ENCODE assay signal across 17 cellular contexts in the genomic region with DNA sequence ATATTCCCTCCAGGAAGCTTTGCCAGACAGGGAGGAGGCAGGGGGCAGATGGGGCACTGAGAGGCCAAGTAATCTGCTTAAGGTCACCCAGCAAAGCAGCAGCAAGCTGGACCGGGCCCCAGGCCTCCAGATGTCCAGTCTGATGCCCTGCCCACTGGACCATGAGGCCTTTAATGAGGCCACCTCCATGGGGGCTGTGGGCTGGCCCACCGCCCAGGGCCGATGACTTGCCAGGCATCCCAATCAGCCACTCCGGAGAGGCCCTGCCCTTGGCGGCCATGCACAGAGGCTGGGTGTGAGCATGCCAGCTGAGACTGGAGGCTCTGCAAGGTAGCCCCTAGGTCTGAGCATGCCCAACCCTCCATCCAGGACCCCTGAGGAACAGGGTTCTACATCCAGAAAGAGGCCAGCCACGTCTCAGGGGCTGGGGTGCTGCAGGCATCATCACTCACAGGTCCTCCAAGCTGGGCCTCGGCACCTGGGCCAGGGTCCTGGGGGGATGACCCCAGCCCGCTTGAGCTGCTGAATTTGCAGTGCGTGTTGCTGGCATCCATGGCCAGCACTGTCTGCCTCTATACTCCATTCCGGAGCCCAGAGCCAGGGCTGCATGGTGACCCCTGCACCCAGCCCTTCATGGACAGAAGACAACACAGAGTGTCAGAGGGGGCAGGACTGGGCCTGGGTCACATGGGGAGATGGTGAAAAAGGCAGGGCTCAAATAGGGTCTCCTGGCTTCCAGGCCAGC.
DNase-seq lines count a peak whose midpoint lies in the region; ATAC-seq and TF ChIP-seq lines count a peak whose summit lies in the region.
"Had no signal": no experiment of that assay in that cellular context is flagged by ENCODE, and none has a peak within 500 bp of the region (broad histone marks: within the 10 kb centered on the region; RNA-seq: fewer than 3 reads in every experiment).

No MANE protein-coding gene starts in this region.

- CTCF ChIA-PET in IMR-90 (lab: Yijun Ruan, JAX): no interaction called here

- no peak overlapping the region for H3K23ac ChIP-seq in IMR-90 (ENCODE audit: low read depth, low read length)

- no peaks in the 10 kb centered on the region for H3K79me1 ChIP-seq in IMR-90 (ENCODE audit: low read depth in 1 of 2, low read length in 2 of 2)

- WGBS in IMR-90 (ENCODE audit: extremely low coverage in 2 of 2, insufficient read length in 1 of 2), 2 experiments: 69% methylated on average over 6 of the region's 10 CpGs; no CpG with 5 or more reads in 1 of the 2 experiments

- H3K9me3 ChIP-seq in IMR-90 (ENCODE audit: control insufficient read depth, insufficient read depth, low read length) (no peaks in the 10 kb centered on the region), vagina (no peaks in the 10 kb centered on the region)

- H3K4me3 ChIP-seq in IMR-90 (ENCODE audit: insufficient read depth, low read depth, low read length) (no peak overlapping the region), vagina (no peak overlapping the region)
- H3K4me3 ChIP-seq: GM23248 had no signal

- intact Hi-C loops in IMR-90 (cut with micrococcal nuclease): no loop called here
- intact Hi-C loops in vagina (cut with DNase I): no loop called here

- no peak overlapping the region for H3K56ac ChIP-seq in IMR-90 (ENCODE audit: extremely low read depth, insufficient read depth, low read length)

- TF ChIP-seq RAD21 in IMR-90 (IDR thresholded peaks at IDR 0.05; ENCODE audit: low read length): no peak

- H3K4me2 ChIP-seq in IMR-90 (ENCODE audit: low read depth, low read length): no peak overlapping the region

- no peak overlapping the region for H2BK15ac ChIP-seq in IMR-90 (ENCODE audit: low read depth, low read length)

- no peak overlapping the region for H4K5ac ChIP-seq in IMR-90 (ENCODE audit: low read depth, low read length)

- no TSS peak for BruUV-seq in IMR-90 (replicated peaks; lab: Mats Ljungman, UMichigan)

- TF ChIP-seq POLR2A in IMR-90 (IDR thresholded peaks at IDR 0.05; ENCODE audit: low read depth, low read length) (no peak), vagina (IDR thresholded peaks at IDR 0.05) (no peak)

- no peak for ATAC-seq in IMR-90 (ENCODE audit: low read depth)
- ATAC-seq in HG02852 (IDR thresholded peaks at IDR 0.05; ENCODE audit: unreplicated experiment): no peak

- no peaks in the 10 kb centered on the region for H3K36me3 ChIP-seq in IMR-90 (ENCODE audit: control insufficient read depth, insufficient read depth, low read length)
- H3K36me3 ChIP-seq in vagina: no peaks in the 10 kb centered on the region

- H3K9ac ChIP-seq in IMR-90 (ENCODE audit: low read depth, low read length): no peak overlapping the region
- H3K9ac ChIP-seq: GM23248 had no signal

- no peak overlapping the region for H3K4ac ChIP-seq in IMR-90 (ENCODE audit: low read depth, low read length)

- TF ChIP-seq CTCF in IMR-90 (conservative IDR thresholded peaks at IDR 0.05; ENCODE audit: low read depth, low read length): no peak
- TF ChIP-seq CTCF in vagina (IDR thresholded peaks at IDR 0.05): no peak

- H4K20me1 ChIP-seq in IMR-90 (ENCODE audit: insufficient read depth, low read length): no peaks in the 10 kb centered on the region

- H2BK5ac ChIP-seq in IMR-90 (ENCODE audit: low read depth, low read length, poor library complexity, severe bottlenecking): no peak overlapping the region

- peak overlapping the region; percentile 6 for H2AFZ ChIP-seq in IMR-90 (replicated peaks; ENCODE audit: low read length, poor library complexity)
- H2AFZ ChIP-seq: GM23248 had no signal

- H3K27me3 ChIP-seq in IMR-90 (ENCODE audit: control insufficient read depth, insufficient read depth, low read length) (peaks cover 46% of the 10 kb centered on the region), vagina (no peaks in the 10 kb centered on the region)

- in situ Hi-C loops in IMR-90 (cut with MboI; ENCODE audit: low sequenced_read_pairs): no loop called here

- no peak overlapping the region for H4K8ac ChIP-seq in IMR-90 (ENCODE audit: low read depth in 2 of 2, low read length in 2 of 2)

- H3K27ac ChIP-seq in IMR-90 (ENCODE audit: insufficient read depth, low read length) (no peak overlapping the region), vagina (no peak overlapping the region)
- H3K27ac ChIP-seq: GM23248 had no signal

- DNase-seq in IMR-90 (no peak), astrocyte of the hippocampus (ENCODE audit: low read depth, low spot score) (peak; percentile 81), medulla oblongata (ENCODE audit: extremely low spot score) (peak; percentile 10), putamen (ENCODE audit: low spot score) (peak; percentile 34), DMS114 treated with DMSO at 0.1 percent for 48 hours (lab: John Stamatoyannopoulos, UW; ENCODE audit: unreplicated experiment) (no peak), vagina (ENCODE audit: extremely low spot score in 2 of 2) (no peak)
- DNase-seq: COR-L47, DMS153, GM23248, HCEC 1CT, KBM-7, NCI-H1048, NCI-H146, NCI-H2081, NCI-H526, SHP77 treated with DMSO at 0.1 percent for 48 hours had no signal

- POLR2A ChIA-PET in IMR-90 (lab: Charles Lee; ENCODE audit: unreplicated experiment): no interaction called here

- H3K4me1 ChIP-seq in IMR-90 (ENCODE audit: control insufficient read depth, insufficient read depth, low read length) (no peaks in the 10 kb centered on the region), vagina (peaks cover 11% of the 10 kb centered on the region)

- H3K18ac ChIP-seq in IMR-90 (ENCODE audit: low read depth, low read length): no peak overlapping the region

- no peak overlapping the region for H4K91ac ChIP-seq in IMR-90 (ENCODE audit: insufficient read depth, low read depth, low read length)

- no peaks in the 10 kb centered on the region for H3K9me1 ChIP-seq in IMR-90 (ENCODE audit: insufficient read depth, low read length)

- dilution Hi-C loops in IMR-90 (cut with HindIII; ENCODE audit: low sequenced_read_pairs, unreplicated experiment): no loop called here

- no peak overlapping the region for H2AK9ac ChIP-seq in IMR-90 (replicated peaks; ENCODE audit: low read depth, low read length, poor library complexity)

- no peak overlapping the region for H2AK5ac ChIP-seq in IMR-90 (ENCODE audit: low read depth, low read length)

- H2BK20ac ChIP-seq in IMR-90 (ENCODE audit: low read depth, low read length): no peak overlapping the region

- no peak overlapping the region for H3K14ac ChIP-seq in IMR-90 (replicated peaks; ENCODE audit: low read depth, low read length)

- H2BK120ac ChIP-seq in IMR-90 (ENCODE audit: low read depth, low read length): no peak overlapping the region

TF ChIP-seq in IMR-90, 13 proteins besides CTCF, POLR2A, EP300 and RAD21:
- TF ChIP-seq FOS (IDR thresholded peaks at IDR 0.05; ENCODE audit: low read depth, low read length) (no peak), MAZ (IDR thresholded peaks at IDR 0.05; ENCODE audit: borderline replicate concordance, low read depth, low read length) (no peak), BHLHE40 (IDR thresholded peaks at IDR 0.05; ENCODE audit: low read depth, low read length) (no peak), RFX5 (IDR thresholded peaks at IDR 0.05; ENCODE audit: low read depth, low read length) (no peak), NFE2L2 (IDR thresholded peaks at IDR 0.05; ENCODE audit: low read depth, low read length) (no peak)
- TF ChIP-seq, protein P1, sequence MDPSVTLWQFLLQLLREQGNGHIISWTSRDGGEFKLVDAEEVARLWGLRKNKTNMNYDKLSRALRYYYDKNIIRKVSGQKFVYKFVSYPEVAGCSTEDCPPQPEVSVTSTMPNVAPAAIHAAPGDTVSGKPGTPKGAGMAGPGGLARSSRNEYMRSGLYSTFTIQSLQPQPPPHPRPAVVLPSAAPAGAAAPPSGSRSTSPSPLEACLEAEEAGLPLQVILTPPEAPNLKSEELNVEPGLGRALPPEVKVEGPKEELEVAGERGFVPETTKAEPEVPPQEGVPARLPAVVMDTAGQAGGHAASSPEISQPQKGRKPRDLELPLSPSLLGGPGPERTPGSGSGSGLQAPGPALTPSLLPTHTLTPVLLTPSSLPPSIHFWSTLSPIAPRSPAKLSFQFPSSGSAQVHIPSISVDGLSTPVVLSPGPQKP (IDR thresholded peaks at IDR 0.05; ENCODE audit: borderline replicate concordance, low read depth, low read length): no peak
TF ChIP-seq in IMR-90: peak in this region for 0.

Comparison
In these comparisons a context has a peak if more than half of its experiments do, and no peak if none do; other contexts are left out.
1. DNase-seq: peak in astrocyte of the hippocampus (single experiment), medulla oblongata (single experiment) and putamen (single experiment); none in IMR-90 (single experiment), DMS114 treated with DMSO at 0.1 percent for 48 hours (single experiment) and vagina (0 of 2).